25 cellular contexts compared by ENCODE assay signal in the genomic region with DNA sequence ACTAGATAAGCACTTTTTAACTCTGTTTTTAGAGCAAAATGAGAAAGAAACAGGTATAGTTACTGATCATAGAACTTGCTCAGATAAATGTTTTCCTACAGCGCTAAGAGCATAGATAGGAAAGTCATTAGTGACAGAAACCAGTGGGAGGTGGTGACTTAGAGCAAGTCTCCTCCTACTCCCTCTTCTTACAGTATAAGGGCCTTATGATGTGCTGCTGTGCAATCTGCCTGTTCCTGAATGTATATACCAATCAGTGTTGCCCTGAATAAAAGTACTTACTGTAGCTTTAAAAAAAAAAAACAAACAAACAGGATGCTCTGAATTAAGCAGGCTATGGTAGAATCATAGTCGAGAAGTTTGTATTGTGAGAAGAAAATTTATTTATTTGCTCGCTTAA. TPM values are rescaled to one million over a fixed set of nuclear protein-coding genes. Genes with fewer than 3 reads are reported as not detected.
DNase-seq lines count a peak whose midpoint lies in the region; ATAC-seq and TF ChIP-seq lines count a peak whose summit lies in the region.
"Had no signal": no experiment of that assay in that cellular context is flagged by ENCODE, and none has a peak within 500 bp of the region (broad histone marks: within the 10 kb centered on the region; RNA-seq: fewer than 3 reads in every experiment).

No MANE protein-coding gene starts in this region.

- peaks cover 6% of the 10 kb centered on the region for H3F3A ChIP-seq in smooth muscle cell (ENCODE audit: low read depth)

- peaks cover 39% of the 10 kb centered on the region for H3K36me3 Mint-ChIP-seq in activated T-helper 2 cell treated with anti-CD3 and anti-CD28 coated beads, Interferon-gamma antibody, Interleukin-2, Interleukin-4, amounts not matched to agents 10 μg/mL and 5 μg/mL and 100 μg/mL, durations not matched to agents 14 hours and 24 hours and 36 hours (ENCODE audit: low read depth)

- no peak overlapping the region for H3K9ac ChIP-seq in smooth muscle cell (ENCODE audit: low read depth)

- H3K79me2 ChIP-seq in smooth muscle cell (ENCODE audit: low read depth): no peaks in the 10 kb centered on the region

- peaks cover 10% of the 10 kb centered on the region for H3K4me1 ChIP-seq in smooth muscle cell (ENCODE audit: low read depth)
- H3K4me1 ChIP-seq: foreskin keratinocyte had no signal

- H4K20me1 ChIP-seq in smooth muscle cell (ENCODE audit: low read depth): peaks cover 64% of the 10 kb centered on the region

- no peaks in the 10 kb centered on the region for H3K27me3 ChIP-seq in smooth muscle cell (ENCODE audit: low read depth)
- H3K27me3 ChIP-seq: foreskin keratinocyte, right atrium auricular region, SJCRH30, testis, vagina had no signal

- peaks cover 20% of the 10 kb centered on the region for H3K4me1 Mint-ChIP-seq in activated T-helper 2 cell treated with anti-CD3 and anti-CD28 coated beads, Interferon-gamma antibody, Interleukin-2, Interleukin-4, amounts not matched to agents 10 μg/mL and 5 μg/mL and 100 μg/mL, durations not matched to agents 14 hours and 24 hours and 36 hours (ENCODE audit: low read depth)

- DNase-seq in NCI-H1436 treated with DMSO at 0.1 percent for 48 hours (lab: John Stamatoyannopoulos, UW) (peak; percentile 23), NCI-H1436 (lab: John Stamatoyannopoulos, UW) (no peak), left ventricle myocardium superior (no peak), Right ventricle myocardium superior (no peak), smooth muscle cell (lab: John Stamatoyannopoulos, UW; ENCODE audit: unreplicated experiment) (no peak), mucosa of gallbladder (ENCODE audit: low spot score) (no peak)
- DNase-seq in activated T-helper 2 cell treated with anti-CD3 and anti-CD28 coated beads, Interferon-gamma antibody, Interleukin-2, Interleukin-4, amounts not matched to agents 10 μg/mL and 5 μg/mL and 100 μg/mL, durations not matched to agents 14 hours and 24 hours and 36 hours (ENCODE audit: low spot score): no peak
- DNase-seq: 8988T; activated CD4-positive, alpha-beta memory T cell treated with anti-CD3 and anti-CD28 coated beads, Interleukin-2, amount 10 ng/mL, durations not matched to agents 7 days and 5 days; anterior cingulate cortex; COR-L47; foreskin keratinocyte; hypothalamus; lower lobe of right lung; NCI-H1417 treated with DMSO at 0.1 percent for 48 hours; occipital lobe; PC-3; SJCRH30; stimulated activated CD8-positive, alpha-beta memory T cell treated with anti-CD3 and anti-CD28 coated beads, Interleukin-4, amount 100 ng/mL, for 48 hours; testis; WERI-Rb-1 had no signal

- H3K4me3 Mint-ChIP-seq in activated T-helper 2 cell treated with anti-CD3 and anti-CD28 coated beads, Interferon-gamma antibody, Interleukin-2, Interleukin-4, amounts not matched to agents 10 μg/mL and 5 μg/mL and 100 μg/mL, durations not matched to agents 14 hours and 24 hours and 36 hours (ENCODE audit: low read depth): no peak overlapping the region
- H3K4me3 Mint-ChIP-seq: activated CD4-positive, alpha-beta memory T cell treated with anti-CD3 and anti-CD28 coated beads, Interleukin-2, amount 10 ng/mL, durations not matched to agents 7 days and 5 days had no signal

- no peak overlapping the region for H3K4me3 ChIP-seq in smooth muscle cell
- H3K4me3 ChIP-seq: lower lobe of right lung, right atrium auricular region, SJCRH30, testis, vagina had no signal

- H3K27me3 Mint-ChIP-seq in activated T-helper 2 cell treated with anti-CD3 and anti-CD28 coated beads, Interferon-gamma antibody, Interleukin-2, Interleukin-4, amounts not matched to agents 10 μg/mL and 5 μg/mL and 100 μg/mL, durations not matched to agents 14 hours and 24 hours and 36 hours (ENCODE audit: low read depth): no peaks in the 10 kb centered on the region
- H3K27me3 Mint-ChIP-seq: activated CD4-positive, alpha-beta memory T cell treated with anti-CD3 and anti-CD28 coated beads, Interleukin-2, amount 10 ng/mL, durations not matched to agents 7 days and 5 days had no signal

- peak; percentile 13 for ATAC-seq in left ventricle myocardium superior
- ATAC-seq in Right ventricle myocardium superior (ENCODE audit: poor library complexity): no peak
- no peak for ATAC-seq in HG02678 (IDR thresholded peaks at IDR 0.05; ENCODE audit: unreplicated experiment)
- ATAC-seq: foreskin keratinocyte, lower lobe of right lung, PC-3 had no signal

- no peak for TF ChIP-seq CTCF in smooth muscle cell (IDR thresholded peaks at IDR 0.05; ENCODE audit: borderline replicate concordance, insufficient read depth, poor library complexity, severe bottlenecking)

- no peak overlapping the region for H3K4me2 ChIP-seq in smooth muscle cell

- peaks cover 10% of the 10 kb centered on the region for H3K36me3 ChIP-seq in smooth muscle cell (ENCODE audit: low read depth)

- peak overlapping the region; percentile 44 for H3K27ac ChIP-seq in smooth muscle cell (ENCODE audit: low read depth)
- H3K27ac ChIP-seq: foreskin keratinocyte, lower lobe of right lung, right atrium auricular region, SJCRH30, testis, vagina, WERI-Rb-1 had no signal

- no peak overlapping the region for H2AFZ ChIP-seq in smooth muscle cell (ENCODE audit: low read depth)

- H3K27ac Mint-ChIP-seq in activated T-helper 2 cell treated with anti-CD3 and anti-CD28 coated beads, Interferon-gamma antibody, Interleukin-2, Interleukin-4, amounts not matched to agents 10 μg/mL and 5 μg/mL and 100 μg/mL, durations not matched to agents 14 hours and 24 hours and 36 hours: peak overlapping the region; percentile 7
- H3K27ac Mint-ChIP-seq: activated CD4-positive, alpha-beta memory T cell treated with anti-CD3 and anti-CD28 coated beads, Interleukin-2, amount 10 ng/mL, durations not matched to agents 7 days and 5 days had no signal

- H3K9me3 ChIP-seq in smooth muscle cell (replicated peaks; ENCODE audit: low read depth): no peaks in the 10 kb centered on the region
- H3K9me3 ChIP-seq: lower lobe of right lung, right atrium auricular region, SJCRH30, testis, vagina had no signal

- intact Hi-C loops in left ventricle myocardium superior (cut with micrococcal nuclease) (no loop called here), Right ventricle myocardium superior (cut with DNase I) (no loop called here)
- intact Hi-C loops in activated T-helper 2 cell treated with anti-CD3 and anti-CD28 coated beads, Interferon-gamma antibody, Interleukin-2, Interleukin-4, amounts not matched to agents 10 μg/mL and 5 μg/mL and 100 μg/mL, durations not matched to agents 14 hours and 24 hours and 36 hours (cut with micrococcal nuclease): no loop called here

- no peaks in the 10 kb centered on the region for H3K9me3 Mint-ChIP-seq in activated T-helper 2 cell treated with anti-CD3 and anti-CD28 coated beads, Interferon-gamma antibody, Interleukin-2, Interleukin-4, amounts not matched to agents 10 μg/mL and 5 μg/mL and 100 μg/mL, durations not matched to agents 14 hours and 24 hours and 36 hours
- H3K9me3 Mint-ChIP-seq: activated CD4-positive, alpha-beta memory T cell treated with anti-CD3 and anti-CD28 coated beads, Interleukin-2, amount 10 ng/mL, durations not matched to agents 7 days and 5 days had no signal

- WGBS in smooth muscle cell (ENCODE audit: low lambda C conversion rate): 66% methylated on average over 3 of the region's 3 CpGs

RNA-seq across cellular contexts. Expression of gene RASL10B, which starts 23.3 kb away (rescaled TPM):
- total RNA-seq in left ventricle myocardium superior (23.8 TPM), Right ventricle myocardium superior (22.3 TPM), smooth muscle cell (6.8 and 8.2 TPM in 2 replicates), mucosa of gallbladder (7.9 TPM)
- total RNA-seq in activated T-helper 2 cell treated with anti-CD3 and anti-CD28 coated beads, Interferon-gamma antibody, Interleukin-2, Interleukin-4, amounts not matched to agents 10 μg/mL and 5 μg/mL and 100 μg/mL, durations not matched to agents 14 hours and 24 hours and 36 hours: 0.94 and 1.2 TPM in 2 replicates
- polyA plus RNA-seq in smooth muscle cell: 11.0 and 18.6 TPM in 2 replicates

RNA-seq across cellular contexts. Expression of gene GAS2L2, which starts 44.9 kb away (rescaled TPM):
- total RNA-seq in left ventricle myocardium superior: 0.27 TPM
- total RNA-seq in Right ventricle myocardium superior: 0.11 TPM
- total RNA-seq in activated T-helper 2 cell treated with anti-CD3 and anti-CD28 coated beads, Interferon-gamma antibody, Interleukin-2, Interleukin-4, amounts not matched to agents 10 μg/mL and 5 μg/mL and 100 μg/mL, durations not matched to agents 14 hours and 24 hours and 36 hours: not detected in 2 replicates
- total RNA-seq in smooth muscle cell: not detected in 2 replicates
- polyA plus RNA-seq in smooth muscle cell: not detected in 2 replicates
- total RNA-seq in mucosa of gallbladder: not detected
- total RNA-seq: activated CD4-positive, alpha-beta memory T cell treated with anti-CD3 and anti-CD28 coated beads, Interleukin-2, amount 10 ng/mL, durations not matched to agents 7 days and 5 days; epithelial cell of proximal tubule; foreskin keratinocyte; PC-3; right atrium auricular region; SJCRH30; vagina had no signal
- polyA plus RNA-seq: foreskin keratinocyte had no signal

RNA-seq across cellular contexts. Expression of gene C17orf50, which starts 52.5 kb away (rescaled TPM):
- total RNA-seq in left ventricle myocardium superior: not detected
- total RNA-seq in Right ventricle myocardium superior: not detected
- not detected in 2 replicates for total RNA-seq in activated T-helper 2 cell treated with anti-CD3 and anti-CD28 coated beads, Interferon-gamma antibody, Interleukin-2, Interleukin-4, amounts not matched to agents 10 μg/mL and 5 μg/mL and 100 μg/mL, durations not matched to agents 14 hours and 24 hours and 36 hours
- total RNA-seq in smooth muscle cell: not detected in 2 replicates
- 0.33 TPM in 1 of 2 replicates, not detected in the other for polyA plus RNA-seq in smooth muscle cell
- total RNA-seq in mucosa of gallbladder: not detected
- total RNA-seq: activated CD4-positive, alpha-beta memory T cell treated with anti-CD3 and anti-CD28 coated beads, Interleukin-2, amount 10 ng/mL, durations not matched to agents 7 days and 5 days; foreskin keratinocyte; lower lobe of right lung; occipital lobe; PC-3; right atrium auricular region; SJCRH30; vagina had no signal
- polyA plus RNA-seq: foreskin keratinocyte had no signal
